In the genomic region with DNA sequence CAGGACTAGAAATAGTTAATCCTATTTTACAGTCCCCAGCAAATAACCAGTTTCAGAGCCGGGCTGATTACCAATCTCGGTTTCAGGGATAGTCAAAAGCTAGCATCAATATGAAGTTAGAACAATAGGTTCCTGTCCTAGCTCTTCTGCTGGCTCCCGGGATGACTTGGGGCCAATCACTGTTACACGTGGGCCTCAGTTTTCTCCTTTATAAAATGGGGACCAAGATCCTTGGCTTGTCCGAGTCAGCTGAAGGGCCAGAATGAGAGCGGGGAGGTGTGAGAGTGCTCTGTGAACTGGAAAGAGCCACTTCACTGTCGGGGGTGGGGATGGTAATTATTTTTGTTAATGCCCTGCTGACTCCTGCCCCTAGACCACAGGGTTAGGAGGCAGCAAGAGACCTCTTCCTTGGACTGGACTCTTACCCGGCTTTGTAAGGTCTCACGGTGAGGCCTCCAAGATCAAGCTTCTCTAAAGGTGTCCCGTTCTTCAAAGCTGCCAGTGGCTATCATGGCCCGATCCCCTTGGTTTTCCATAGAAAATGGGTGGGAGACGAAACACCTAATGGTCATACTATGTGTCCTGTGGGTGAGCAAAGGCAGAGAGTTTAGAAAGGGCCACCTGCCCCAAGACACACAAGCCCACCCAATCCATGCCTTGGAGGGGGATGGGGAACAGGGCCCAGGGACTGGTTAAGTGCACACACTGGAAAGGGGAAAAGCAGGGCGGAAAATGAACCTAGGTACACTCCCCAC, we compare ENCODE assay signal across 8 cellular contexts. TPM values are rescaled to one million over a fixed set of nuclear protein-coding genes. Genes with fewer than 3 reads are reported as not detected.
DNase-seq lines count a peak whose midpoint lies in the region; ATAC-seq and TF ChIP-seq lines count a peak whose summit lies in the region.

No MANE protein-coding gene starts in this region.

- no peak overlapping the region for H4K8ac ChIP-seq in mesendoderm (ENCODE audit: low read depth, low read length)

- ATAC-seq in left ventricle myocardium superior = no peak
- no peak for ATAC-seq in activated naive CD8-positive, alpha-beta T cell treated with anti-CD3 and anti-CD28 coated beads, Interleukin-2, amount 10 ng/mL, durations not matched to agents 7 days and 5 days (ENCODE audit: low read depth)
- no peak for ATAC-seq in upper lobe of right lung
- ATAC-seq in GM18907 (IDR thresholded peaks at IDR 0.05; ENCODE audit: unreplicated experiment) = no peak

- H2BK120ac ChIP-seq in mesendoderm (ENCODE audit: low read depth, low read length) = no peak overlapping the region

- H3K4me3 ChIP-seq in mesendoderm (ENCODE audit: low read length) (peak overlapping the region; percentile 58), upper lobe of right lung (peak overlapping the region; percentile 62)

- H2BK5ac ChIP-seq in mesendoderm (ENCODE audit: low read length) = no peak overlapping the region

- intact Hi-C loops in cardiac septum (cut with DNase I) (loop anchor here (5.0 kb wide), 1 partner anchor 36 kb away; no protein-coding TSS in a partner anchor), left ventricle myocardium superior (cut with micrococcal nuclease) (no loop called here), upper lobe of right lung (cut with DNase I) (no loop called here)

- no peaks in the 10 kb centered on the region for H3K27me3 ChIP-seq in mesendoderm (ENCODE audit: insufficient read depth, low read length, poor library complexity)
- no peaks in the 10 kb centered on the region for H3K27me3 ChIP-seq in upper lobe of right lung

- H3K9ac ChIP-seq in mesendoderm (ENCODE audit: low read length) = peak overlapping the region; percentile 89

- no peak overlapping the region for H4K5ac ChIP-seq in mesendoderm (ENCODE audit: low read length)

- POLR2A ChIA-PET in activated naive CD8-positive, alpha-beta T cell treated with anti-CD3 and anti-CD28 coated beads, Interleukin-2, amount 10 ng/mL, durations not matched to agents 7 days and 5 days (lab: Charles Lee) = interaction anchor here (0.6 to 7.8 kb wide), 15 partner anchors 10 to 512 kb away, joined by 3 to 237 read pairs (median 11); partner anchors contain the start of genes C2CD3, LIPT2, PPME1 and UCP3

- peaks cover 7% of the 10 kb centered on the region for H3K79me2 ChIP-seq in mesendoderm (ENCODE audit: control insufficient read depth, insufficient read depth, low read length)

- no peaks in the 10 kb centered on the region for H3K9me3 ChIP-seq in upper lobe of right lung

- no CpG with 5 or more reads among the region's 13 CpGs for WGBS in mesendoderm (ENCODE audit: extremely low coverage, insufficient coverage, low lambda C conversion rate)

- H3K36me3 Mint-ChIP-seq in activated naive CD8-positive, alpha-beta T cell treated with anti-CD3 and anti-CD28 coated beads, Interleukin-2, amount 10 ng/mL, durations not matched to agents 7 days and 5 days = peaks cover 45% of the 10 kb centered on the region

- no peaks in the 10 kb centered on the region for H3K27me3 Mint-ChIP-seq in activated naive CD8-positive, alpha-beta T cell treated with anti-CD3 and anti-CD28 coated beads, Interleukin-2, amount 10 ng/mL, durations not matched to agents 7 days and 5 days

- no peak overlapping the region for H3K27ac ChIP-seq in mesendoderm (ENCODE audit: low read depth, low read length)
- H3K27ac ChIP-seq in upper lobe of right lung = peak overlapping the region; percentile 95

- H3K9me3 Mint-ChIP-seq in activated naive CD8-positive, alpha-beta T cell treated with anti-CD3 and anti-CD28 coated beads, Interleukin-2, amount 10 ng/mL, durations not matched to agents 7 days and 5 days = no peaks in the 10 kb centered on the region

- H3K27ac Mint-ChIP-seq in activated naive CD8-positive, alpha-beta T cell treated with anti-CD3 and anti-CD28 coated beads, Interleukin-2, amount 10 ng/mL, durations not matched to agents 7 days and 5 days = peak overlapping the region; percentile 99

- peak overlapping the region; percentile 98 for H2AK5ac ChIP-seq in mesendoderm (ENCODE audit: low read length)

- no peak for TF ChIP-seq CTCF in upper lobe of right lung (IDR thresholded peaks at IDR 0.05)

- H3K56ac ChIP-seq in mesendoderm (ENCODE audit: low read length) = peak overlapping the region; percentile 96

- H3K23ac ChIP-seq in mesendoderm (ENCODE audit: low read length) = peak overlapping the region; percentile 45

- DNase-seq in cardiac septum (ENCODE audit: low spot score) (peak; percentile 61), left ventricle myocardium superior (no peak), mesendoderm (no peak), upper lobe of right lung (peak; percentile 16), putamen (ENCODE audit: low spot score) (no peak), NCI-H510A (lab: John Stamatoyannopoulos, UW) (no peak)
- no peak for DNase-seq in activated naive CD8-positive, alpha-beta T cell treated with anti-CD3 and anti-CD28 coated beads, Interleukin-2, amount 10 ng/mL, durations not matched to agents 7 days and 5 days

- H3K4me2 ChIP-seq in mesendoderm (ENCODE audit: low read length) = peak overlapping the region; percentile 78

- H3K18ac ChIP-seq in mesendoderm (ENCODE audit: low read length) = no peak overlapping the region

- H3K4ac ChIP-seq in mesendoderm (ENCODE audit: low read depth, low read length) = no peak overlapping the region

- H3K36me3 ChIP-seq in mesendoderm (ENCODE audit: control insufficient read depth, insufficient read depth, low read length) = peaks cover 13% of the 10 kb centered on the region
- peaks cover 26% of the 10 kb centered on the region for H3K36me3 ChIP-seq in upper lobe of right lung

- H3K4me1 ChIP-seq in mesendoderm (ENCODE audit: control insufficient read depth, low read depth, low read length) (peaks cover 16% of the 10 kb centered on the region), upper lobe of right lung (peaks cover 37% of the 10 kb centered on the region)

- H3K79me1 ChIP-seq in mesendoderm (ENCODE audit: low read length) = peaks cover 10% of the 10 kb centered on the region

- peak overlapping the region; percentile 99 for H3K4me3 Mint-ChIP-seq in activated naive CD8-positive, alpha-beta T cell treated with anti-CD3 and anti-CD28 coated beads, Interleukin-2, amount 10 ng/mL, durations not matched to agents 7 days and 5 days

- H2BK15ac ChIP-seq in mesendoderm (replicated peaks; ENCODE audit: low read depth) = no peak overlapping the region

- peaks cover 38% of the 10 kb centered on the region for H3K4me1 Mint-ChIP-seq in activated naive CD8-positive, alpha-beta T cell treated with anti-CD3 and anti-CD28 coated beads, Interleukin-2, amount 10 ng/mL, durations not matched to agents 7 days and 5 days

RNA-seq across cellular contexts. Expression of gene UCP2, which starts 1.4 kb away (rescaled TPM):
- 12.0 TPM for total RNA-seq in cardiac septum
- 28.6 TPM for total RNA-seq in left ventricle myocardium superior
- total RNA-seq in activated naive CD8-positive, alpha-beta T cell treated with anti-CD3 and anti-CD28 coated beads, Interleukin-2, amount 10 ng/mL, durations not matched to agents 7 days and 5 days = 100 to 1,000 TPM; 267 TPM
- 47.4 TPM for polyA plus RNA-seq in mesendoderm (2013, experiment 1 of 2)
- polyA plus RNA-seq in mesendoderm (2013, experiment 2 of 2) = 47.6 TPM
- total RNA-seq in upper lobe of right lung = 56.3 TPM

RNA-seq across cellular contexts. Expression of gene UCP3, which starts 27.7 kb away (rescaled TPM):
- total RNA-seq in cardiac septum (0.54 TPM), left ventricle myocardium superior (11.9 TPM), upper lobe of right lung (2.6 TPM)
- 1 to 10 TPM; 4.0 to 4.1 TPM for total RNA-seq in activated naive CD8-positive, alpha-beta T cell treated with anti-CD3 and anti-CD28 coated beads, Interleukin-2, amount 10 ng/mL, durations not matched to agents 7 days and 5 days
- 0.18 TPM for polyA plus RNA-seq in mesendoderm (2013, experiment 1 of 2)
- polyA plus RNA-seq in mesendoderm (2013, experiment 2 of 2) = 0.28 TPM

RNA-seq across cellular contexts. Expression of gene DNAJB13, which starts 30.4 kb away (rescaled TPM):
- not detected for total RNA-seq in cardiac septum
- total RNA-seq in left ventricle myocardium superior = not detected
- total RNA-seq in activated naive CD8-positive, alpha-beta T cell treated with anti-CD3 and anti-CD28 coated beads, Interleukin-2, amount 10 ng/mL, durations not matched to agents 7 days and 5 days = under 1 TPM in 1 of 2 experiments, not detected in 1; 0.47 TPM
- 0.04 TPM for polyA plus RNA-seq in mesendoderm (2013, experiment 1 of 2)
- not detected for polyA plus RNA-seq in mesendoderm (2013, experiment 2 of 2)
- total RNA-seq in upper lobe of right lung = not detected

Comparison
In these comparisons a context has a peak if more than half of its experiments do, and no peak if none do; other contexts are left out.
1. DNase-seq: peak in cardiac septum (single experiment) and upper lobe of right lung (single experiment); none in left ventricle myocardium superior (single experiment), activated naive CD8-positive, alpha-beta T cell treated with anti-CD3 and anti-CD28 coated beads, Interleukin-2, amount 10 ng/mL, durations not matched to agents 7 days and 5 days (single experiment), mesendoderm (single experiment), putamen (single experiment) and NCI-H510A (single experiment).